20 cellular contexts compared by ENCODE assay signal in the genomic region with DNA sequence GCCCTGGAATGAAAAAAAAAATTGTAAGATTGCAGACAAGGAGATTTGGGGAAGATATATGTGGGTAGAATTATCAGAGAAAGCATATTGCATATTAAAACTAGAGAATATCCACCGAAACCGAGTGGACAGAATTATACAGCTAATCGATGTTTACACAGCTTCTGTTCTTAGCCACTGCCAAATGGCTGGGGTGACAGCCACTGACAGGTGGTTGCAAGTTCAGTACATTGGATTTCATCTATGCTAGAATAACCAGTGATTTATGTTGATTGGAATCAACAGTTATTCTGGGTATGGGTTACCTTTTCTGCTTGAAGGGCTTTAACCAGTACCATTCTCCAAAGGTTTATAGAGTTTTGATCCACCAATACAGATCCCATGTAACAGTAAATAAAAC. TPM values are rescaled to one million over a fixed set of nuclear protein-coding genes. Genes with fewer than 3 reads are reported as not detected.
DNase-seq lines count a peak whose midpoint lies in the region.
"Had no signal": no experiment of that assay in that cellular context is flagged by ENCODE, and none has a peak within 500 bp of the region (broad histone marks: within the 10 kb centered on the region; RNA-seq: fewer than 3 reads in every experiment).

No MANE protein-coding gene starts in this region.

- H3K36me3 ChIP-seq in KOPT-K1 (ENCODE audit: insufficient read depth, low read length) = no peaks in the 10 kb centered on the region
- H3K36me3 ChIP-seq: BE2C had no signal

- H3K9me3 ChIP-seq in KOPT-K1 (ENCODE audit: insufficient read depth, low read length, poor library complexity, severe bottlenecking) = peaks cover 33% of the 10 kb centered on the region
- H3K9me3 ChIP-seq: A549, BE2C had no signal

- H3K9me3 Mint-ChIP-seq in T-helper 2 cell treated with Interferon-gamma antibody and Interleukin-4, amounts not matched to agents 5 μg/mL and 100 μg/mL, for 36 hours = peaks cover 52% of the 10 kb centered on the region
- H3K9me3 Mint-ChIP-seq: H9, HFFc6 had no signal

- peaks cover 40% of the 10 kb centered on the region for H3K36me3 Mint-ChIP-seq in T-helper 2 cell treated with Interferon-gamma antibody and Interleukin-4, amounts not matched to agents 5 μg/mL and 100 μg/mL, for 36 hours (ENCODE audit: low read depth)
- H3K36me3 Mint-ChIP-seq: CD4-positive, alpha-beta memory T cell had no signal

- H3K4me3 Mint-ChIP-seq in T-helper 2 cell treated with Interferon-gamma antibody and Interleukin-4, amounts not matched to agents 5 μg/mL and 100 μg/mL, for 36 hours = no peak overlapping the region
- H3K4me3 Mint-ChIP-seq: H9, HFFc6 had no signal

- H3K27ac ChIP-seq in KOPT-K1 (ENCODE audit: low read depth, low read length, poor library complexity, severe bottlenecking) = peak overlapping the region; percentile 96
- H3K27ac ChIP-seq: A549, C4-2B had no signal

- H3K4me1 Mint-ChIP-seq in T-helper 2 cell treated with Interferon-gamma antibody and Interleukin-4, amounts not matched to agents 5 μg/mL and 100 μg/mL, for 36 hours (ENCODE audit: low read depth) = peaks cover 30% of the 10 kb centered on the region

- H3K27ac Mint-ChIP-seq in T-helper 2 cell treated with Interferon-gamma antibody and Interleukin-4, amounts not matched to agents 5 μg/mL and 100 μg/mL, for 36 hours = peak overlapping the region; percentile 7
- H3K27ac Mint-ChIP-seq: H9, HFFc6 had no signal

- no peak for DNase-seq in T-helper 2 cell treated with Interferon-gamma antibody and Interleukin-4, amounts not matched to agents 5 μg/mL and 100 μg/mL, for 36 hours (ENCODE audit: low spot score)
- no peak for DNase-seq in T-helper 2 cell
- DNase-seq in NCI-H69 (lab: John Stamatoyannopoulos, UW) = peak; percentile 44
- DNase-seq in myocyte (ENCODE audit: low read depth) = peak; percentile 62
- DNase-seq in LoVo (ENCODE audit: low spot score) = no peak
- DNase-seq in GF-D8 (lab: John Stamatoyannopoulos, UW) = no peak
- DNase-seq: BE2C; CD4-positive, alpha-beta memory T cell; COR-L47; DMS153; DMS79 treated with DMSO at 0.1 percent for 48 hours; EL; GOT3; H9; HFFc6 had no signal

- H3K27me3 Mint-ChIP-seq in T-helper 2 cell treated with Interferon-gamma antibody and Interleukin-4, amounts not matched to agents 5 μg/mL and 100 μg/mL, for 36 hours (ENCODE audit: low read depth) = no peaks in the 10 kb centered on the region
- H3K27me3 Mint-ChIP-seq: CD4-positive, alpha-beta memory T cell had no signal

RNA-seq across cellular contexts. Expression of a gene that starts 48.4 kb away (rescaled TPM):
- not detected in 2 replicates for total RNA-seq in myocyte
- not detected for polyA plus RNA-seq in myocyte (2012)
- total RNA-seq: H9, HepG2 had no signal
- polyA plus RNA-seq: A549, AG04450, HepG2 had no signal

Comparison
In these comparisons a context has a peak if more than half of its experiments do, and no peak if none do; other contexts are left out.
1. DNase-seq: peak in NCI-H69 (single experiment) and myocyte (single experiment); none in T-helper 2 cell treated with Interferon-gamma antibody and Interleukin-4, amounts not matched to agents 5 μg/mL and 100 μg/mL, for 36 hours (single experiment), T-helper 2 cell (0 of 5), LoVo (single experiment) and GF-D8 (single experiment).